23 cellular contexts compared by ENCODE assay signal in genomic region chr11:45362636-45363035, GRCh38.
"Had no signal": no experiment of that assay in that cellular context is flagged by ENCODE, and none has a peak within 500 bp of the region (broad histone marks: within the 10 kb centered on the region; RNA-seq: fewer than 3 reads in every experiment).

No MANE protein-coding gene starts in this region.

- ATAC-seq: activated T-helper 17 cell treated with anti-CD3 and anti-CD28 coated beads, Interleukin-2, amount 50 U/mL, for 72 hours; T-helper 17 cell had no signal

- H3K36me3 Mint-ChIP-seq: activated CD4-positive, alpha-beta memory T cell treated with anti-CD3 and anti-CD28 coated beads for 36 hours; activated naive CD4-positive, alpha-beta T cell treated with anti-CD3 and anti-CD28 coated beads, Interleukin-2, amount 10 ng/mL, durations not matched to agents 7 days and 5 days had no signal

- H3K27ac Mint-ChIP-seq: activated CD4-positive, alpha-beta memory T cell treated with anti-CD3 and anti-CD28 coated beads for 36 hours; activated CD4-positive, alpha-beta T cell treated with anti-CD3 and anti-CD28 coated beads, Interleukin-2, amount 10 ng/mL, durations not matched to agents 7 days and 5 days; activated naive CD4-positive, alpha-beta T cell treated with anti-CD3 and anti-CD28 coated beads, Interleukin-2, amount 10 ng/mL, durations not matched to agents 7 days and 5 days; activated naive CD8-positive, alpha-beta T cell treated with anti-CD3 and anti-CD28 coated beads, Interleukin-2, amount 10 ng/mL, durations not matched to agents 7 days and 5 days; activated T-helper 17 cell treated with anti-CD3 and anti-CD28 coated beads, Interleukin-2, amount 50 U/mL, for 72 hours; T-helper 17 cell had no signal

- DNase-seq: activated CD4-positive, alpha-beta memory T cell treated with anti-CD3 and anti-CD28 coated beads for 36 hours; activated CD4-positive, alpha-beta T cell treated with anti-CD3 and anti-CD28 coated beads, Interleukin-2, amount 10 ng/mL, durations not matched to agents 7 days and 5 days; activated CD4-positive, CD25-positive, alpha-beta regulatory T cell; activated gamma-delta T cell treated with Interleukin-2 at 50 U/mL for 16 hours; activated naive CD4-positive, alpha-beta T cell treated with anti-CD3 and anti-CD28 coated beads, Interleukin-2, amount 10 ng/mL, durations not matched to agents 7 days and 5 days; activated naive CD8-positive, alpha-beta T cell treated with anti-CD3 and anti-CD28 coated beads, Interleukin-2, amount 10 ng/mL, durations not matched to agents 7 days and 5 days; activated T-cell treated with anti-CD3 and anti-CD28 coated beads for 4 hours; activated T-cell treated with anti-CD3 and anti-CD28 coated beads, Interleukin-2, amount 50 U/mL, for 48 hours; adrenal gland; anterior cingulate cortex; caudate nucleus; colonic mucosa; KBM-7; NCI-H146; NCI-H187 treated with DMSO at 0.1 percent for 48 hours; NCI-H2107; NCI-H2227 treated with DMSO at 0.1 percent for 48 hours; NCI-H510A; NCI-H748 treated with DMSO at 0.1 percent for 48 hours; SIG-M5; T-helper 17 cell; T-helper 9 cell had no signal

- H3K9me3 Mint-ChIP-seq: activated CD4-positive, alpha-beta memory T cell treated with anti-CD3 and anti-CD28 coated beads for 36 hours; activated CD4-positive, alpha-beta T cell treated with anti-CD3 and anti-CD28 coated beads, Interleukin-2, amount 10 ng/mL, durations not matched to agents 7 days and 5 days; activated naive CD4-positive, alpha-beta T cell treated with anti-CD3 and anti-CD28 coated beads, Interleukin-2, amount 10 ng/mL, durations not matched to agents 7 days and 5 days; activated naive CD8-positive, alpha-beta T cell treated with anti-CD3 and anti-CD28 coated beads, Interleukin-2, amount 10 ng/mL, durations not matched to agents 7 days and 5 days; activated T-helper 17 cell treated with anti-CD3 and anti-CD28 coated beads, Interleukin-2, amount 50 U/mL, for 72 hours had no signal
